1 cellular context compared by ENCODE assay signal in genomic region chr12:55820679-55821078, GRCh38.
TF ChIP-seq lines count a peak whose summit lies in the region.

No MANE protein-coding gene starts in this region.

TF ChIP-seq in GM12878, 131 proteins besides CTCF, POLR2A, EP300 and RAD21:
- TF ChIP-seq TAF1 (IDR thresholded peaks at IDR 0.05; ENCODE audit: borderline replicate concordance, low read depth, low read length) (no peak), CHD1 (IDR thresholded peaks at IDR 0.05; ENCODE audit: low read depth, low read length) (no peak), IRF4 (IDR thresholded peaks at IDR 0.05; ENCODE audit: low read depth, low read length) (no peak), MTA3 (IDR thresholded peaks at IDR 0.05; ENCODE audit: borderline replicate concordance, low read length) (no peak), SMARCA5 (IDR thresholded peaks at IDR 0.05) (no peak), SREBF2 (IDR thresholded peaks at IDR 0.05; ENCODE audit: low read length) (no peak), YY1 (IDR thresholded peaks at IDR 0.05; ENCODE audit: low read depth, low read length) (no peak), SP1 (IDR thresholded peaks at IDR 0.05; ENCODE audit: low read depth, low read length) (no peak), IKZF2 (IDR thresholded peaks at IDR 0.05) (no peak), RAD51 (IDR thresholded peaks at IDR 0.05) (no peak), NRF1 (conservative IDR thresholded peaks at IDR 0.05; ENCODE audit: low read depth, low read length) (no peak), BCL3 (IDR thresholded peaks at IDR 0.05; ENCODE audit: borderline replicate concordance, insufficient read depth, low read depth, low read length, poor library complexity, severe bottlenecking) (no peak), EGR1 (IDR thresholded peaks at IDR 0.05; ENCODE audit: borderline replicate concordance in 1 of 2, low read depth in 2 of 2, low read length in 2 of 2) (no peak), REST (IDR thresholded peaks at IDR 0.05; ENCODE audit: low read depth, low read length) (no peak), HCFC1 (IDR thresholded peaks at IDR 0.05; ENCODE audit: low read length) (no peak), FOXM1 (IDR thresholded peaks at IDR 0.05; ENCODE audit: low read depth, low read length) (no peak), GABPA (IDR thresholded peaks at IDR 0.05; ENCODE audit: low read depth) (no peak), PBX3 (IDR thresholded peaks at IDR 0.05; ENCODE audit: insufficient replicate concordance, low read depth, low read length) (no peak), SPI1 (IDR thresholded peaks at IDR 0.05; ENCODE audit: borderline replicate concordance, insufficient read depth, low read depth, low read length) (no peak), ETV6 (conservative IDR thresholded peaks at IDR 0.05 in 1 of 2, IDR thresholded peaks at IDR 0.05 in 1 of 2; ENCODE audit: borderline replicate concordance in 1 of 2, low read depth in 1 of 2) (no peak)
